In genomic region chr1:206538086-206538781, GRCh38 we compare ENCODE assay signal across 17 cellular contexts.
"Had no signal": no experiment of that assay in that cellular context is flagged by ENCODE, and none has a peak within 500 bp of the region (broad histone marks: within the 10 kb centered on the region; RNA-seq: fewer than 3 reads in every experiment).

No MANE protein-coding gene starts in this region.

- H3K4me3 Mint-ChIP-seq: activated B cell treated with CpG ODN at 0.5 μM for 24 hours; naive B cell; stimulated activated naive CD8-positive, alpha-beta T cell treated with anti-CD3 and anti-CD28 coated beads, Interleukin-15, Interleukin-2, amounts not matched to agents 100 ng/mL and 50 ng/mL, for 24 hours had no signal

- ATAC-seq: left lung had no signal

- H3K4me1 Mint-ChIP-seq: activated B cell treated with CpG ODN at 0.5 μM for 24 hours had no signal

- H3K27me3 ChIP-seq: brain microvascular endothelial cell, left lung, testis had no signal

- H3K4me3 ChIP-seq: left lung, skin epidermis, testis had no signal

- H3K9me3 Mint-ChIP-seq: activated B cell treated with CpG ODN at 0.5 μM for 24 hours; activated naive CD4-positive, alpha-beta T cell treated with anti-CD3 and anti-CD28 coated beads, Interleukin-2, amount 50 U/mL, for 72 hours; naive B cell; stimulated activated naive CD8-positive, alpha-beta T cell treated with anti-CD3 and anti-CD28 coated beads, Interleukin-15, Interleukin-2, amounts not matched to agents 100 ng/mL and 50 ng/mL, for 24 hours had no signal

- H3K27me3 Mint-ChIP-seq: activated B cell treated with CpG ODN at 0.5 μM for 24 hours; stimulated activated naive CD8-positive, alpha-beta T cell treated with anti-CD3 and anti-CD28 coated beads, Interleukin-15, Interleukin-2, amounts not matched to agents 100 ng/mL and 50 ng/mL, for 24 hours had no signal

- H3K27ac ChIP-seq: brain microvascular endothelial cell, testis had no signal

- H3K27ac Mint-ChIP-seq: activated B cell treated with CpG ODN at 0.5 μM for 24 hours; activated naive CD4-positive, alpha-beta T cell treated with anti-CD3 and anti-CD28 coated beads, Interleukin-2, amount 50 U/mL, for 72 hours; stimulated activated naive CD8-positive, alpha-beta T cell treated with anti-CD3 and anti-CD28 coated beads, Interleukin-15, Interleukin-2, amounts not matched to agents 100 ng/mL and 50 ng/mL, for 24 hours had no signal

- H3K36me3 Mint-ChIP-seq: naive B cell had no signal

- DNase-seq: activated B cell treated with CpG ODN at 0.5 μM for 24 hours; activated effector memory CD4-positive, alpha-beta T cell treated with Interleukin-2 at 50 U/mL for 16 hours; activated T-cell treated with anti-CD3 and anti-CD28 coated beads, Interleukin-2, amount 50 U/mL, for 1 hour; brain microvascular endothelial cell; effector memory CD4-positive, alpha-beta T cell; foreskin fibroblast; hippocampal formation; left lung; mammary epithelial cell; naive B cell; posterior cingulate gyrus; retina; stimulated activated CD4-positive, alpha-beta T cell treated with anti-CD3 and anti-CD28 coated beads, Interleukin-4, amount 100 ng/mL, for 24 hours; testis had no signal

- H3K9me3 ChIP-seq: left lung, testis had no signal

- H3K36me3 ChIP-seq: brain microvascular endothelial cell, left lung had no signal
